1 cellular context compared by ENCODE assay signal in the genomic region with DNA sequence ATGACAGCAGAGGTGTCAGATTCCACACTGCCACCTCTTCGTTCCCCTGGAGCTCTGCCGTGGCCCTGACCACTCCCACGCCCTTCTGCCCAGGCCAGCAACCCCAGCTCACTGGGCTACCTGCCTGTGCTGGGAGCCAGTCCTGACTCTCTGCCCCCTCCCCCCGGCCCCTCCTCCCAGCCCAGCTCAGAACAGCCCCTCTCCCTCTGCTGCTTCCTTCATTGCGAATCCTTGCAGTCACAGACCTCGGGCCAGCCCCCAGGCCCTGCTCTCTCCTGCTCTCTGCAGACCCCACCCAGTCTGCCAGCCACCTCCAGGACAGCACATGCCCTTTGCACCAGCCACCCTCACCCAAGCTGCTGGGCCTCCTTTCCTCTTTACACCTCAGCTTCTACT.
TF ChIP-seq lines count a peak whose summit lies in the region.

No MANE protein-coding gene starts in this region.

TF ChIP-seq in H1, 55 proteins besides CTCF, POLR2A, EP300 and RAD21 (continued from another document):
- TF ChIP-seq TAF1 (IDR thresholded peaks at IDR 0.05; ENCODE audit: low read depth, low read length) (no peak), EZH2 (IDR thresholded peaks at IDR 0.05; ENCODE audit: low read depth, low read length, severe bottlenecking) (no peak), HDAC6 (IDR thresholded peaks at IDR 0.05; ENCODE audit: low read depth, low read length) (no peak), SP1 (IDR thresholded peaks at IDR 0.05; ENCODE audit: low read depth, low read length) (no peak), SP2 (IDR thresholded peaks at IDR 0.05; ENCODE audit: low read length) (no peak), BCL11A (IDR thresholded peaks at IDR 0.05; ENCODE audit: low read depth in 2 of 2, low read length in 2 of 2) (no peak), CBX5 (IDR thresholded peaks at IDR 0.05; ENCODE audit: low read depth, low read length) (no peak), CHD2 (IDR thresholded peaks at IDR 0.05; ENCODE audit: low read length) (no peak), SIX5 (IDR thresholded peaks at IDR 0.05; ENCODE audit: low read depth, low read length) (no peak), POU5F1 (IDR thresholded peaks at IDR 0.05; ENCODE audit: low read depth, low read length) (no peak), BACH1 (IDR thresholded peaks at IDR 0.05; ENCODE audit: low read length) (no peak), POLR2AphosphoS5 (IDR thresholded peaks at IDR 0.05; ENCODE audit: low read depth, low read length) (no peak), JUN (IDR thresholded peaks at IDR 0.05; ENCODE audit: low read depth, low read length) (no peak)
- TF ChIP-seq, protein P1, sequence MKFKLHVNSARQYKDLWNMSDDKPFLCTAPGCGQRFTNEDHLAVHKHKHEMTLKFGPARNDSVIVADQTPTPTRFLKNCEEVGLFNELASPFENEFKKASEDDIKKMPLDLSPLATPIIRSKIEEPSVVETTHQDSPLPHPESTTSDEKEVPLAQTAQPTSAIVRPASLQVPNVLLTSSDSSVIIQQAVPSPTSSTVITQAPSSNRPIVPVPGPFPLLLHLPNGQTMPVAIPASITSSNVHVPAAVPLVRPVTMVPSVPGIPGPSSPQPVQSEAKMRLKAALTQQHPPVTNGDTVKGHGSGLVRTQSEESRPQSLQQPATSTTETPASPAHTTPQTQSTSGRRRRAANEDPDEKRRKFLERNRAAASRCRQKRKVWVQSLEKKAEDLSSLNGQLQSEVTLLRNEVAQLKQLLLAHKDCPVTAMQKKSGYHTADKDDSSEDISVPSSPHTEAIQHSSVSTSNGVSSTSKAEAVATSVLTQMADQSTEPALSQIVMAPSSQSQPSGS (IDR thresholded peaks at IDR 0.05; ENCODE audit: low read length): no peak
- TF ChIP-seq, protein P2, sequence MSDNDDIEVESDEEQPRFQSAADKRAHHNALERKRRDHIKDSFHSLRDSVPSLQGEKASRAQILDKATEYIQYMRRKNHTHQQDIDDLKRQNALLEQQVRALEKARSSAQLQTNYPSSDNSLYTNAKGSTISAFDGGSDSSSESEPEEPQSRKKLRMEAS (IDR thresholded peaks at IDR 0.05): no peak
